Comparison of ENCODE assay signal across 8 cellular contexts in the genomic region with DNA sequence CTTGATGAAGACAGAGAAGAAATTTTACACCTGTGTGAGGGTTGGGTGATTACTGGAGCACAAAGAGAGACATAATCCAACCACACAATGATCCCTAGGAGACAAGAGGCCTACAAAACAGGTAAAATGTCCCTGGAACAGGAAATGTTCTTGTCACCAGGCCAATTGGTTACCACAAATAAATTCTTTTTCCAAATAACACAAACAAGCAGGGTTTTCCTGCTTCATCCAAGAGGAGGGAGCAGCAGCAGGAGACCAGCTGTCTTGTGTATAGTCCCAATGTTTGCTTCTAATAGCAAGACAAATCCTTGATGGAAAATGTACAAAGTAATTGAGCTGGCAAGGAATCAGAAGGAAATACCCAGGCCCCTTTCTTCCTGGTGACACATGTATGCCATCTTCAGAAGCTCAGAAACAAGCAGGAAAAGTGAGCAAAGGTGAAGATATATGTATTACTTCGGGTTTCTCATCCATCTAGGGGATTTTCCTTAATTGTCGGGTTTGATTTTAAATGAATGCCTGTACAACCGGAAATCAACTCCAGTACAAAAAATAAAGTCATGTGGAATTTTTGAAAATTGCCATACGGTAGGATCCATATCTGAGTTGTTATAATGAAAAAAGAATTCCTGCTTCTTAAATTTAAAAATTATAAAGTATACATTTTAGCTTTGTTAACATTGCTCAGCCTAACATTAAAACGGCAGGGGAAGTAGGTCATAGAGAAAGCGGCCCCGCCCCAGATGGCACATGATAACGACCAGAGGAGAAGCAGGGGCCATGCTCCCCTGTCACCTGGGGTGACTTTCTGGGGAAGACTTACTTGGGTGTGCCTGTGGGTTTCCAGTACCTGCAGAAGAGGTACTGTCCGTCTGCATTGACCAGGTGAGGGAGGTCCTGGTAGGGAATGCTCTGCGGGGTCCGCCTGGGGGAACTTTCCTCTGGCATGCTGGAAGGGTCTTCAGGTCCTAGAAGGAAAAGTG. TPM values are rescaled to one million over a fixed set of nuclear protein-coding genes. Genes with fewer than 3 reads are reported as not detected.
DNase-seq lines count a peak whose midpoint lies in the region; ATAC-seq and TF ChIP-seq lines count a peak whose summit lies in the region.

No MANE protein-coding gene starts in this region.

- H3K36me3 ChIP-seq in GM06990 (ENCODE audit: control insufficient read depth, insufficient read depth, low read length) = peaks cover 14% of the 10 kb centered on the region
- peaks cover 29% of the 10 kb centered on the region for H3K36me3 ChIP-seq in MG63
- H3K36me3 ChIP-seq in mucosa of stomach (ENCODE audit: control insufficient read depth, insufficient read depth, low read length) = no peaks in the 10 kb centered on the region

- peak overlapping the region; percentile 93 for H3K9ac ChIP-seq in mucosa of stomach (ENCODE audit: low read length)

- H3K27me3 ChIP-seq in GM06990 (replicated peaks; ENCODE audit: control insufficient read depth, insufficient read depth, low read length) (no peaks in the 10 kb centered on the region), MG63 (no peaks in the 10 kb centered on the region), mucosa of stomach (ENCODE audit: control insufficient read depth, insufficient read depth, low read length) (no peaks in the 10 kb centered on the region)

- peaks cover 51% of the 10 kb centered on the region for H3K4me1 ChIP-seq in mucosa of stomach (ENCODE audit: control insufficient read depth, insufficient read depth, low read length)

- no peak for ATAC-seq in GM21367 (IDR thresholded peaks at IDR 0.05; ENCODE audit: unreplicated experiment)
- no peak for ATAC-seq in GM19324 (IDR thresholded peaks at IDR 0.05; ENCODE audit: low FRiP score, unreplicated experiment)
- ATAC-seq in HG03521 (IDR thresholded peaks at IDR 0.05; ENCODE audit: unreplicated experiment) = no peak
- ATAC-seq in GM18870 (IDR thresholded peaks at IDR 0.05; ENCODE audit: unreplicated experiment) = no peak

- H3K4me3 ChIP-seq in GM06990 (replicated peaks; ENCODE audit: low read depth, low read length) (peak overlapping the region; percentile 87), MG63 (peak overlapping the region; percentile 63), mucosa of stomach (ENCODE audit: low read length) (peak overlapping the region; percentile 83)

- no peak for TF ChIP-seq CTCF in GM06990 (IDR thresholded peaks at IDR 0.05; ENCODE audit: insufficient read depth, low read length, poor library complexity, severe bottlenecking)

- H3K9me3 ChIP-seq in MG63 = no peaks in the 10 kb centered on the region
- H3K9me3 ChIP-seq in mucosa of stomach (ENCODE audit: control insufficient read depth, low read length) = no peaks in the 10 kb centered on the region

- DNase-seq in GM06990 (ENCODE audit: extremely low read depth, insufficient read length) (no peak), MG63 (peak; percentile 33), cerebellar nuclear complex (lab: John Stamatoyannopoulos, UW) (peak; percentile 21 to 74)

RNA-seq across cellular contexts. Expression of a gene that starts 1.2 kb away (rescaled TPM):
- 28.8 and 29.0 TPM in 2 replicates for total RNA-seq in MG63 (2014; rRNA removed; shearing (Covaris generic); ENCODE audit: low replicate concordance)
